Comparison of ENCODE assay signal across 6 cellular contexts in genomic region chr1:155126494-155127104, GRCh38. TPM values are rescaled to one million over a fixed set of nuclear protein-coding genes. Genes with fewer than 3 reads are reported as not detected.
A peak's percentile ranks its signal among the peaks of the same experiment; 100 is the strongest.
DNase-seq lines count a peak whose midpoint lies in the region; FAIRE-seq and TF ChIP-seq lines count a peak whose summit lies in the region.

No MANE protein-coding gene starts in this region.

- H3K27me3 ChIP-seq in breast epithelium (no peaks in the 10 kb centered on the region), mucosa of rectum (ENCODE audit: control insufficient read depth in 2 of 2, insufficient read depth in 2 of 2, low read length in 2 of 2) (peaks cover 3 to 6% of the 10 kb centered on the region in 2 donors)

- H3K4me3 ChIP-seq in breast epithelium (peak overlapping the region; percentile 60 to 96 (median 60)), mucosa of rectum (ENCODE audit: low read length in 2 of 2) (peak overlapping the region; percentile 75 to 83)

- no peak for TF ChIP-seq POLR2A in breast epithelium (IDR thresholded peaks at IDR 0.05)

- H3K9me3 ChIP-seq in breast epithelium (no peaks in the 10 kb centered on the region), mucosa of rectum (ENCODE audit: control insufficient read depth in 2 of 2, low read length in 2 of 2) (no peaks in the 10 kb centered on the region)

- DNase-seq in CD1c-positive myeloid dendritic cell (ENCODE audit: extremely low spot score) (peak; percentile 57), NCI-H510A (lab: John Stamatoyannopoulos, UW) (peak; percentile 41), breast epithelium (ENCODE audit: low spot score in 2 of 2) (peak; percentile 42 to 76), GM10266 (ENCODE audit: extremely low spot score) (no peak), urothelium cell line (ENCODE audit: low spot score) (no peak)

- no peak for FAIRE-seq in urothelium cell line (lab: Jason Lieb, UNC)

- H3K36me3 ChIP-seq in breast epithelium (no peaks in the 10 kb centered on the region), mucosa of rectum (ENCODE audit: control insufficient read depth in 2 of 2, insufficient read depth in 2 of 2, low read length in 2 of 2) (peaks cover 5 to 9% of the 10 kb centered on the region in 2 donors)

- intact Hi-C loops in breast epithelium (cut with DNase I; ENCODE audit: low total_unique reads): no loop called here

- H3K4me1 ChIP-seq in breast epithelium: peaks cover 3 to 19% of the 10 kb centered on the region in 2 donors
- peaks cover 50 to 70% of the 10 kb centered on the region in 2 donors for H3K4me1 ChIP-seq in mucosa of rectum (ENCODE audit: control insufficient read depth in 2 of 2, insufficient read depth in 2 of 2, low read length in 2 of 2)

- TF ChIP-seq CTCF in breast epithelium (IDR thresholded peaks at IDR 0.05): no peak
- no peak for TF ChIP-seq CTCF in GM10266 (IDR thresholded peaks at IDR 0.05; ENCODE audit: control insufficient read depth, insufficient read depth, low read depth, missing control alignments)

- H3K27ac ChIP-seq in breast epithelium (peak overlapping the region; percentile 95 to 97), mucosa of rectum (ENCODE audit: low read depth in 2 of 2, low read length in 2 of 2) (peak overlapping the region; percentile 83 to 97)

- H3K9ac ChIP-seq in mucosa of rectum (ENCODE audit: low read depth in 1 of 2, low read length in 2 of 2): peak overlapping the region; percentile 72 to 99

RNA-seq across cellular contexts. Expression of gene EFNA1, which starts 1.1 kb away (rescaled TPM):
- 100 to 1,000 TPM in 2 of 3 donors, 10 to 100 TPM in 1; 18.7 to 163 (median 120) TPM for total RNA-seq in breast epithelium

RNA-seq across cellular contexts. Expression of gene SLC50A1, which starts 9.1 kb away (rescaled TPM):
- total RNA-seq in breast epithelium: 10 to 100 TPM; 25.0 to 32.4 (median 28.5) TPM

RNA-seq across cellular contexts. Expression of gene DPM3, which starts 13.7 kb away (rescaled TPM):
- total RNA-seq in breast epithelium: 10 to 100 TPM; 53.7 to 69.4 (median 68.2) TPM

RNA-seq across cellular contexts. Expression of gene KRTCAP2, which starts 46.5 kb away (rescaled TPM):
- 100 to 1,000 TPM; 104 to 147 (median 131) TPM for total RNA-seq in breast epithelium

RNA-seq across cellular contexts. Expression of gene TRIM46, which starts 47.0 kb away (rescaled TPM):
- total RNA-seq in breast epithelium: 1 to 10 TPM in 1 of 3 donors, under 1 TPM in 1, not detected in 1; 0.98 to 1.5 TPM

Comparison
In these comparisons a context has a peak if more than half of its experiments do, and no peak if none do; other contexts are left out.
1. DNase-seq: peak in CD1c-positive myeloid dendritic cell (single experiment), NCI-H510A (single experiment) and breast epithelium (2 of 2); none in GM10266 (single experiment) and urothelium cell line (single experiment).